In genomic region chr4:146521543-146522097, GRCh38 we compare ENCODE assay signal across 8 cellular contexts. TPM values are rescaled to one million over a fixed set of nuclear protein-coding genes. Genes with fewer than 3 reads are reported as not detected.
DNase-seq lines count a peak whose midpoint lies in the region; ATAC-seq and TF ChIP-seq lines count a peak whose summit lies in the region.

TSS of gene SLC10A7 (minus strand) at chr4:146521940. CDS start at chr4:146521717, 223 bp downstream.

- H3K27ac ChIP-seq in esophagus squamous epithelium (peak within 1 kb of the TSS; percentile 77 to 94 (median 92)), muscle layer of colon (ENCODE audit: low read depth, low read length) (peak within 1 kb of the TSS; percentile 79)

- H3K4me3 ChIP-seq in esophagus squamous epithelium (peak within 1 kb of the TSS; percentile 87 to 96 (median 92)), muscle layer of colon (ENCODE audit: low read depth in 1 of 2, low read length in 2 of 2) (peak within 1 kb of the TSS; percentile 63 to 78)

- intact Hi-C loops in esophagus squamous epithelium (cut with DNase I): no loop called here

- H3K4me1 ChIP-seq in esophagus squamous epithelium (peaks cover 12 to 41% (median 20%) of the 10 kb centered on the region in 3 donors), muscle layer of colon (ENCODE audit: insufficient read depth, low read length) (peaks cover 6% of the 10 kb centered on the region)

- H3K9me3 ChIP-seq in esophagus squamous epithelium (no peaks in the 10 kb centered on the region), muscle layer of colon (ENCODE audit: low read length) (no peaks in the 10 kb centered on the region)

- no peaks in the 10 kb centered on the region for H3K27me3 ChIP-seq in esophagus squamous epithelium
- no peaks in the 10 kb centered on the region for H3K27me3 ChIP-seq in muscle layer of colon (ENCODE audit: control insufficient read depth in 1 of 2, insufficient read depth in 2 of 2, low read length in 2 of 2)

- peak within 1 kb of the TSS; percentile 62 for H3K9ac ChIP-seq in muscle layer of colon (ENCODE audit: low read length)

- peaks cover 2% of the 10 kb centered on the region for H3K36me3 Mint-ChIP-seq in stimulated activated memory B cell treated with anti-CD40 and anti-IgM and Interleukin-4, amounts not matched to agents 10 μg/mL and 1 μg/mL and 100 μg/mL, for 72 hours

- H3K27me3 Mint-ChIP-seq in stimulated activated memory B cell treated with anti-CD40 and anti-IgM and Interleukin-4, amounts not matched to agents 10 μg/mL and 1 μg/mL and 100 μg/mL, for 72 hours: no peaks in the 10 kb centered on the region

- peaks cover 0 to 9% (median 0%) of the 10 kb centered on the region in 3 donors for H3K36me3 ChIP-seq in esophagus squamous epithelium
- no peaks in the 10 kb centered on the region for H3K36me3 ChIP-seq in muscle layer of colon (ENCODE audit: insufficient read depth, low read length)

- peak; percentile 77 for ATAC-seq in GM21367 (IDR thresholded peaks at IDR 0.05; ENCODE audit: unreplicated experiment)
- peak; percentile 94 for ATAC-seq in stimulated activated memory B cell treated with anti-CD40 and anti-IgM and Interleukin-4, amounts not matched to agents 10 μg/mL and 1 μg/mL and 100 μg/mL, for 72 hours

- no peak within 1 kb of the TSS for H3K4me3 Mint-ChIP-seq in stimulated activated memory B cell treated with anti-CD40 and anti-IgM and Interleukin-4, amounts not matched to agents 10 μg/mL and 1 μg/mL and 100 μg/mL, for 72 hours

- no peak for TF ChIP-seq CTCF in esophagus squamous epithelium (IDR thresholded peaks at IDR 0.05)

- peak; percentile 83 for DNase-seq in DMS 273 (lab: John Stamatoyannopoulos, UW; ENCODE audit: unreplicated experiment)
- DNase-seq in HS-5 (ENCODE audit: low read depth): peak; percentile 23
- DNase-seq in OCI-M1 (lab: John Stamatoyannopoulos, UW): peak; percentile 89
- peak; percentile 73 for DNase-seq in activated T-cell treated with anti-CD3 and anti-CD28 coated beads, Interleukin-2, amount 50 U/mL, for 1 hour
- peak; percentile 8 for DNase-seq in esophagus squamous epithelium (lab: John Stamatoyannopoulos, UW)

- peaks cover 13% of the 10 kb centered on the region for H3K4me1 Mint-ChIP-seq in stimulated activated memory B cell treated with anti-CD40 and anti-IgM and Interleukin-4, amounts not matched to agents 10 μg/mL and 1 μg/mL and 100 μg/mL, for 72 hours

- no peak within 1 kb of the TSS for H3K27ac Mint-ChIP-seq in stimulated activated memory B cell treated with anti-CD40 and anti-IgM and Interleukin-4, amounts not matched to agents 10 μg/mL and 1 μg/mL and 100 μg/mL, for 72 hours

- no peaks in the 10 kb centered on the region for H3K9me3 Mint-ChIP-seq in stimulated activated memory B cell treated with anti-CD40 and anti-IgM and Interleukin-4, amounts not matched to agents 10 μg/mL and 1 μg/mL and 100 μg/mL, for 72 hours

- no peak for TF ChIP-seq POLR2A in esophagus squamous epithelium (IDR thresholded peaks at IDR 0.05)

- 0 to 1% methylated on average over 17 to 27 of the region's 30 CpGs for WGBS in esophagus squamous epithelium, 2 donors

RNA-seq across cellular contexts. Expression of gene SLC10A7, which starts in this region (rescaled TPM):
- total RNA-seq in esophagus squamous epithelium: 10 to 100 TPM in 3 of 4 donors, 1 to 10 TPM in 1; 9.7 to 23.5 (median 13.5) TPM

Comparison
In these comparisons a context has a peak if more than half of its experiments do, and no peak if none do; other contexts are left out.
1. Peak in every context shown above with its lines: DNase-seq, ATAC-seq, H3K4me3 ChIP-seq and H3K27ac ChIP-seq.
2. DNase-seq: peak in every context shown above with its lines; median percentile 89 in OCI-M1; 83 in DMS 273; 73 in activated T-cell treated with anti-CD3 and anti-CD28 coated beads, Interleukin-2, amount 50 U/mL, for 1 hour; 23 in HS-5; 8 in esophagus squamous epithelium.